In genomic region chr2:43217228-43218220, GRCh38 we compare ENCODE assay signal across 8 cellular contexts. TPM values are rescaled to one million over a fixed set of nuclear protein-coding genes. Genes with fewer than 3 reads are reported as not detected.
A peak's percentile ranks its signal among the peaks of the same experiment; 100 is the strongest.
DNase-seq lines count a peak whose midpoint lies in the region; ATAC-seq and TF ChIP-seq lines count a peak whose summit lies in the region.

No MANE protein-coding gene starts in this region.

- H3K4me1 Mint-ChIP-seq in CD14-positive monocyte = peaks cover 74% of the 10 kb centered on the region
- H3K4me1 Mint-ChIP-seq in naive B cell = peaks cover 49 to 72% (median 60%) of the 10 kb centered on the region in 3 donors

- DNase-seq in CD14-positive monocyte (ENCODE audit: low spot score) (no peak), NCI-H2029 (lab: John Stamatoyannopoulos, UW) (peak; percentile 61), caudate nucleus (lab: John Stamatoyannopoulos, UW) (no peak), naive B cell (no peak), A172 (ENCODE audit: low spot score) (no peak), globus pallidus (ENCODE audit: low spot score) (no peak), middle frontal gyrus (ENCODE audit: extremely low spot score, low spot score) (no peak)

- intact Hi-C loops in CD14-positive monocyte (cut with micrococcal nuclease) = loop anchor here in 1 of 2 donors (10.0 kb wide), 1 partner anchor 403 kb away; no protein-coding TSS in a partner anchor

- TF ChIP-seq CTCF in CD14-positive monocyte (IDR thresholded peaks at IDR 0.05) = no peak

- peaks cover 0 to 2% (median 0%) of the 10 kb centered on the region in 7 donors for H3K9me3 Mint-ChIP-seq in CD14-positive monocyte
- peaks cover 0 to 1% (median 0%) of the 10 kb centered on the region in 7 donors for H3K9me3 Mint-ChIP-seq in naive B cell

- H3K27ac Mint-ChIP-seq in CD14-positive monocyte (peak overlapping the region; percentile 83 to 99 (median 98)), naive B cell (peak overlapping the region; percentile 91 to 100 (median 96))

- H3K27ac ChIP-seq in caudate nucleus (ENCODE audit: low read depth, low read length) = peak overlapping the region; percentile 67

- H3K4me3 Mint-ChIP-seq in CD14-positive monocyte (peak overlapping the region; percentile 51 to 100), naive B cell (peak overlapping the region; percentile 73 to 99 (median 94))

- H3K27me3 Mint-ChIP-seq in CD14-positive monocyte (ENCODE audit: low read depth in 3 of 3) (no peaks in the 10 kb centered on the region), naive B cell (no peaks in the 10 kb centered on the region)

- ATAC-seq in naive B cell (ENCODE audit: low read depth in 2 of 2) (no peak), GM18519 (IDR thresholded peaks at IDR 0.05; ENCODE audit: low FRiP score, unreplicated experiment) (no peak)

- H3K36me3 Mint-ChIP-seq in CD14-positive monocyte = peaks cover 10 to 23% of the 10 kb centered on the region in 2 donors
- peaks cover 6 to 9% of the 10 kb centered on the region in 2 donors for H3K36me3 Mint-ChIP-seq in naive B cell

RNA-seq across cellular contexts. Expression of gene ZFP36L2, which starts 8.9 kb away (rescaled TPM):
- polyA plus RNA-seq in CD14-positive monocyte (10 to 100 TPM; 84.4 to 88.3 TPM), naive B cell (ENCODE audit: low read depth in 6 of 6) (100 to 1,000 TPM; 125 to 367 (median 188) TPM)
- total RNA-seq in A172 (2014; rRNA removed; shearing (Covaris generic)) = 0.55 and 1.4 TPM in 2 replicates
